ENCODE assay signal across 17 cellular contexts in genomic region chr2:97851172-97851571, GRCh38.
A peak's percentile ranks its signal among the peaks of the same experiment; 100 is the strongest.
DNase-seq lines count a peak whose midpoint lies in the region; ATAC-seq and TF ChIP-seq lines count a peak whose summit lies in the region.
"Had no signal": no experiment of that assay in that cellular context is flagged by ENCODE, and none has a peak within 500 bp of the region (broad histone marks: within the 10 kb centered on the region; RNA-seq: fewer than 3 reads in every experiment).

No MANE protein-coding gene starts in this region.

- no peak for TF ChIP-seq CTCF in natural killer cell (IDR thresholded peaks at IDR 0.05)

- H3K4me3 Mint-ChIP-seq in activated CD4-positive, alpha-beta T cell treated with anti-CD3 and anti-CD28 coated beads for 36 hours = no peak overlapping the region
- peak overlapping the region; percentile 70 for H3K4me3 Mint-ChIP-seq in natural killer cell treated with Interleukin-12 subunit alpha and Interleukin-12 subunit beta and Interleukin-15 and Interleukin-18, amount 100 ng/mL, for 72 hours
- no peak overlapping the region for H3K4me3 Mint-ChIP-seq in natural killer cell
- no peak overlapping the region for H3K4me3 Mint-ChIP-seq in activated T-helper 2 cell treated with anti-CD3 and anti-CD28 coated beads, Interferon-gamma antibody, Interleukin-2, Interleukin-4, amounts not matched to agents 10 μg/mL and 5 μg/mL and 100 μg/mL, durations not matched to agents 14 hours and 24 hours and 36 hours (ENCODE audit: low read depth)
- H3K4me3 Mint-ChIP-seq: CD8-positive, alpha-beta T cell had no signal

- H3K9me3 Mint-ChIP-seq in activated CD4-positive, alpha-beta T cell treated with anti-CD3 and anti-CD28 coated beads for 36 hours (ENCODE audit: low read depth) = no peaks in the 10 kb centered on the region
- H3K9me3 Mint-ChIP-seq in natural killer cell treated with Interleukin-12 subunit alpha and Interleukin-12 subunit beta and Interleukin-15 and Interleukin-18, amount 100 ng/mL, for 72 hours = no peaks in the 10 kb centered on the region
- H3K9me3 Mint-ChIP-seq in natural killer cell = no peaks in the 10 kb centered on the region
- H3K9me3 Mint-ChIP-seq in activated T-helper 2 cell treated with anti-CD3 and anti-CD28 coated beads, Interferon-gamma antibody, Interleukin-2, Interleukin-4, amounts not matched to agents 10 μg/mL and 5 μg/mL and 100 μg/mL, durations not matched to agents 14 hours and 24 hours and 36 hours = no peaks in the 10 kb centered on the region
- H3K9me3 Mint-ChIP-seq: CD8-positive, alpha-beta T cell had no signal

- H3K4me1 Mint-ChIP-seq in activated CD4-positive, alpha-beta T cell treated with anti-CD3 and anti-CD28 coated beads for 36 hours = peaks cover 37% of the 10 kb centered on the region
- peaks cover 28 to 45% of the 10 kb centered on the region in 2 donors for H3K4me1 Mint-ChIP-seq in natural killer cell treated with Interleukin-12 subunit alpha and Interleukin-12 subunit beta and Interleukin-15 and Interleukin-18, amount 100 ng/mL, for 72 hours (ENCODE audit: low read depth in 2 of 2)
- H3K4me1 Mint-ChIP-seq in natural killer cell = peaks cover 39 to 44% of the 10 kb centered on the region in 2 donors
- peaks cover 39% of the 10 kb centered on the region for H3K4me1 Mint-ChIP-seq in activated T-helper 2 cell treated with anti-CD3 and anti-CD28 coated beads, Interferon-gamma antibody, Interleukin-2, Interleukin-4, amounts not matched to agents 10 μg/mL and 5 μg/mL and 100 μg/mL, durations not matched to agents 14 hours and 24 hours and 36 hours (ENCODE audit: low read depth)

- H3K27ac Mint-ChIP-seq in activated CD4-positive, alpha-beta T cell treated with anti-CD3 and anti-CD28 coated beads for 36 hours = no peak overlapping the region
- peak overlapping the region; percentile 8 to 75 for H3K27ac Mint-ChIP-seq in natural killer cell treated with Interleukin-12 subunit alpha and Interleukin-12 subunit beta and Interleukin-15 and Interleukin-18, amount 100 ng/mL, for 72 hours
- peak overlapping the region in 1 of 2 donors; percentile 24 for H3K27ac Mint-ChIP-seq in natural killer cell
- peak overlapping the region; percentile 14 for H3K27ac Mint-ChIP-seq in activated T-helper 2 cell treated with anti-CD3 and anti-CD28 coated beads, Interferon-gamma antibody, Interleukin-2, Interleukin-4, amounts not matched to agents 10 μg/mL and 5 μg/mL and 100 μg/mL, durations not matched to agents 14 hours and 24 hours and 36 hours
- H3K27ac Mint-ChIP-seq: CD8-positive, alpha-beta T cell had no signal

- no peaks in the 10 kb centered on the region for H3K27me3 Mint-ChIP-seq in activated CD4-positive, alpha-beta T cell treated with anti-CD3 and anti-CD28 coated beads for 36 hours
- H3K27me3 Mint-ChIP-seq in natural killer cell treated with Interleukin-12 subunit alpha and Interleukin-12 subunit beta and Interleukin-15 and Interleukin-18, amount 100 ng/mL, for 72 hours = no peaks in the 10 kb centered on the region
- no peaks in the 10 kb centered on the region for H3K27me3 Mint-ChIP-seq in natural killer cell (ENCODE audit: low read depth in 2 of 2)
- H3K27me3 Mint-ChIP-seq in activated T-helper 2 cell treated with anti-CD3 and anti-CD28 coated beads, Interferon-gamma antibody, Interleukin-2, Interleukin-4, amounts not matched to agents 10 μg/mL and 5 μg/mL and 100 μg/mL, durations not matched to agents 14 hours and 24 hours and 36 hours (ENCODE audit: low read depth) = no peaks in the 10 kb centered on the region

- no peak for DNase-seq in activated CD4-positive, alpha-beta T cell treated with anti-CD3 and anti-CD28 coated beads for 36 hours
- DNase-seq in activated CD4-positive, alpha-beta T cell treated with anti-CD3 and anti-CD28 coated beads for 4 hours = no peak
- no peak for DNase-seq in natural killer cell treated with Interleukin-12 subunit alpha and Interleukin-12 subunit beta and Interleukin-15 and Interleukin-18, amount 100 ng/mL, for 72 hours (ENCODE audit: low spot score)
- DNase-seq in natural killer cell (no peak), dedifferentiated amniotic fluid mesenchymal stem cell (ENCODE audit: extremely low spot score) (no peak)
- no peak for DNase-seq in activated T-helper 2 cell treated with anti-CD3 and anti-CD28 coated beads, Interferon-gamma antibody, Interleukin-2, Interleukin-4, amounts not matched to agents 10 μg/mL and 5 μg/mL and 100 μg/mL, durations not matched to agents 14 hours and 24 hours and 36 hours (ENCODE audit: low spot score)
- DNase-seq in stimulated activated CD8-positive, alpha-beta memory T cell treated with anti-CD3 and anti-CD28 coated beads, Interleukin-4, amount 100 ng/mL, for 48 hours = no peak
- DNase-seq: CD8-positive, alpha-beta T cell; DMS79; NCI-H1436; NCI-H2029; NCI-H2171 treated with DMSO at 0.1 percent for 48 hours; NCI-H748 treated with DMSO at 0.1 percent for 48 hours; OCI-M1; SIG-M5 had no signal

- POLR2A ChIA-PET in activated CD4-positive, alpha-beta T cell treated with anti-CD3 and anti-CD28 coated beads for 36 hours (lab: Charles Lee) = no interaction called here

- CTCF ChIA-PET in activated CD4-positive, alpha-beta T cell treated with anti-CD3 and anti-CD28 coated beads for 36 hours (lab: Charles Lee) = no interaction called here

- peaks cover 15% of the 10 kb centered on the region for H3K36me3 Mint-ChIP-seq in activated CD4-positive, alpha-beta T cell treated with anti-CD3 and anti-CD28 coated beads for 36 hours (ENCODE audit: low read depth)
- no peaks in the 10 kb centered on the region for H3K36me3 Mint-ChIP-seq in natural killer cell treated with Interleukin-12 subunit alpha and Interleukin-12 subunit beta and Interleukin-15 and Interleukin-18, amount 100 ng/mL, for 72 hours
- H3K36me3 Mint-ChIP-seq in natural killer cell = no peaks in the 10 kb centered on the region
- H3K36me3 Mint-ChIP-seq in activated T-helper 2 cell treated with anti-CD3 and anti-CD28 coated beads, Interferon-gamma antibody, Interleukin-2, Interleukin-4, amounts not matched to agents 10 μg/mL and 5 μg/mL and 100 μg/mL, durations not matched to agents 14 hours and 24 hours and 36 hours (ENCODE audit: low read depth) = peaks cover 29% of the 10 kb centered on the region

- intact Hi-C loops in activated CD4-positive, alpha-beta T cell treated with anti-CD3 and anti-CD28 coated beads for 36 hours (cut with DNase I, micrococcal nuclease) = loop anchor here in 1 of 2 experiments (10.0 kb wide), 1 partner anchor 144 kb away; the partner anchor contains the start of gene TMEM131
- intact Hi-C loops in natural killer cell (cut with micrococcal nuclease) = no loop called here
- intact Hi-C loops in activated T-helper 2 cell treated with anti-CD3 and anti-CD28 coated beads, Interferon-gamma antibody, Interleukin-2, Interleukin-4, amounts not matched to agents 10 μg/mL and 5 μg/mL and 100 μg/mL, durations not matched to agents 14 hours and 24 hours and 36 hours (cut with micrococcal nuclease) = loop anchor here (2.0 to 5.0 kb wide), 4 partner anchors 16 to 146 kb away; partner anchors contain the start of gene TMEM131

- ATAC-seq in activated CD4-positive, alpha-beta T cell treated with anti-CD3 and anti-CD28 coated beads for 36 hours = peak; percentile 54
- ATAC-seq in natural killer cell treated with Interleukin-12 subunit alpha and Interleukin-12 subunit beta and Interleukin-15 and Interleukin-18, amount 100 ng/mL, for 72 hours = peak in 1 of 2 donors; percentile 57
- ATAC-seq in natural killer cell (no peak), GM21390 (IDR thresholded peaks at IDR 0.05; ENCODE audit: unreplicated experiment) (no peak)
- ATAC-seq: CD8-positive, alpha-beta T cell; HepG2 had no signal
